1 cellular context compared by ENCODE assay signal in genomic region chr15:90859234-90860131, GRCh38.
TF ChIP-seq lines count a peak whose summit lies in the region.

No MANE protein-coding gene starts in this region.

TF ChIP-seq in HepG2, 621 proteins besides CTCF, POLR2A, EP300 and RAD21 (continued from another document and continues in another):
- TF ChIP-seq ZNF276 (CRISPR knock-in tag; IDR thresholded peaks at IDR 0.05; ENCODE audit: low read depth) (no peak), SNAPC4 (CRISPR knock-in tag; IDR thresholded peaks at IDR 0.05) (0 out of 2 replicates have a peak, but pooled peaks have one; percentile 52), SOX13 (IDR thresholded peaks at IDR 0.05) (no peak), SOX13 (CRISPR knock-in tag; conservative IDR thresholded peaks at IDR 0.05 in 1 of 2, IDR thresholded peaks at IDR 0.05 in 1 of 2) (peak in 1 of 2 experiments; percentile 37; a peak in 1 of 4 replicates), SALL1 (CRISPR knock-in tag; IDR thresholded peaks at IDR 0.05) (0 out of 2 replicates have a peak, but pooled peaks have one; percentile 14), ZNF788 (CRISPR knock-in tag; IDR thresholded peaks at IDR 0.05; ENCODE audit: borderline replicate concordance) (no peak), ARID5B (CRISPR knock-in tag; IDR thresholded peaks at IDR 0.05) (0 out of 2 replicates have a peak, but pooled peaks have one; percentile 19), KAT2B (IDR thresholded peaks at IDR 0.05; ENCODE audit: borderline replicate concordance, low read depth, low read length) (peak; percentile 91), POGK (CRISPR knock-in tag; conservative IDR thresholded peaks at IDR 0.05) (peak; percentile 18; the same call in 1 of the 2 replicates), CREB1 (IDR thresholded peaks at IDR 0.05) (no peak), CREB1 (CRISPR knock-in tag; IDR thresholded peaks at IDR 0.05) (no peak), FOXK2 (IDR thresholded peaks at IDR 0.05) (no peak), ZNF644 (CRISPR knock-in tag; IDR thresholded peaks at IDR 0.05; ENCODE audit: low read depth) (0 out of 2 replicates have a peak, but pooled peaks have one; percentile 12), NR1H2 (CRISPR knock-in tag; IDR thresholded peaks at IDR 0.05; ENCODE audit: borderline replicate concordance, low read depth) (no peak), FOXA3 (CRISPR knock-in tag; IDR thresholded peaks at IDR 0.05) (peak; percentile 39; the same call in 1 of the 2 replicates), SIX1 (CRISPR knock-in tag; IDR thresholded peaks at IDR 0.05; ENCODE audit: borderline replicate concordance) (peak; percentile 54; the same call in 1 of the 2 replicates), HOXA5 (CRISPR knock-in tag; IDR thresholded peaks at IDR 0.05) (0 out of 2 replicates have a peak, but pooled peaks have one; percentile 69), SNAPC2 (CRISPR knock-in tag; IDR thresholded peaks at IDR 0.05) (no peak), KLF11 (CRISPR knock-in tag; IDR thresholded peaks at IDR 0.05) (no peak), GATAD1 (CRISPR knock-in tag; IDR thresholded peaks at IDR 0.05) (no peak), STAG1 (CRISPR knock-in tag; IDR thresholded peaks at IDR 0.05) (peak; percentile 69), ZNF737 (CRISPR knock-in tag; IDR thresholded peaks at IDR 0.05; ENCODE audit: borderline replicate concordance) (peak; percentile 53; the same call in 1 of the 2 replicates), MED13 (CRISPR knock-in tag; IDR thresholded peaks at IDR 0.05) (no peak), MYNN (CRISPR knock-in tag; IDR thresholded peaks at IDR 0.05; ENCODE audit: low read depth) (no peak), ZBTB38 (CRISPR knock-in tag; IDR thresholded peaks at IDR 0.05) (no peak), ZNF616 (CRISPR knock-in tag; IDR thresholded peaks at IDR 0.05; ENCODE audit: low read depth) (no peak), GATAD2A (CRISPR knock-in tag; IDR thresholded peaks at IDR 0.05) (peak; percentile 86), MYPOP (CRISPR knock-in tag; IDR thresholded peaks at IDR 0.05) (peak; percentile 35; the same call in 1 of the 2 replicates), KLF6 (CRISPR knock-in tag; IDR thresholded peaks at IDR 0.05) (no peak), ZNF687 (CRISPR knock-in tag; IDR thresholded peaks at IDR 0.05) (0 out of 2 replicates have a peak, but pooled peaks have one; percentile 30), MIER3 (CRISPR knock-in tag; IDR thresholded peaks at IDR 0.05; ENCODE audit: borderline replicate concordance) (no peak)
- TF ChIP-seq, protein P1, sequence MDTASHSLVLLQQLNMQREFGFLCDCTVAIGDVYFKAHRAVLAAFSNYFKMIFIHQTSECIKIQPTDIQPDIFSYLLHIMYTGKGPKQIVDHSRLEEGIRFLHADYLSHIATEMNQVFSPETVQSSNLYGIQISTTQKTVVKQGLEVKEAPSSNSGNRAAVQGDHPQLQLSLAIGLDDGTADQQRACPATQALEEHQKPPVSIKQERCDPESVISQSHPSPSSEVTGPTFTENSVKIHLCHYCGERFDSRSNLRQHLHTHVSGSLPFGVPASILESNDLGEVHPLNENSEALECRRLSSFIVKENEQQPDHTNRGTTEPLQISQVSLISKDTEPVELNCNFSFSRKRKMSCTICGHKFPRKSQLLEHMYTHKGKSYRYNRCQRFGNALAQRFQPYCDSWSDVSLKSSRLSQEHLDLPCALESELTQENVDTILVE (CRISPR knock-in tag; IDR thresholded peaks at IDR 0.05), result peak; percentile 68; the same call in 1 of the 2 replicates
- TF ChIP-seq, protein P2, sequence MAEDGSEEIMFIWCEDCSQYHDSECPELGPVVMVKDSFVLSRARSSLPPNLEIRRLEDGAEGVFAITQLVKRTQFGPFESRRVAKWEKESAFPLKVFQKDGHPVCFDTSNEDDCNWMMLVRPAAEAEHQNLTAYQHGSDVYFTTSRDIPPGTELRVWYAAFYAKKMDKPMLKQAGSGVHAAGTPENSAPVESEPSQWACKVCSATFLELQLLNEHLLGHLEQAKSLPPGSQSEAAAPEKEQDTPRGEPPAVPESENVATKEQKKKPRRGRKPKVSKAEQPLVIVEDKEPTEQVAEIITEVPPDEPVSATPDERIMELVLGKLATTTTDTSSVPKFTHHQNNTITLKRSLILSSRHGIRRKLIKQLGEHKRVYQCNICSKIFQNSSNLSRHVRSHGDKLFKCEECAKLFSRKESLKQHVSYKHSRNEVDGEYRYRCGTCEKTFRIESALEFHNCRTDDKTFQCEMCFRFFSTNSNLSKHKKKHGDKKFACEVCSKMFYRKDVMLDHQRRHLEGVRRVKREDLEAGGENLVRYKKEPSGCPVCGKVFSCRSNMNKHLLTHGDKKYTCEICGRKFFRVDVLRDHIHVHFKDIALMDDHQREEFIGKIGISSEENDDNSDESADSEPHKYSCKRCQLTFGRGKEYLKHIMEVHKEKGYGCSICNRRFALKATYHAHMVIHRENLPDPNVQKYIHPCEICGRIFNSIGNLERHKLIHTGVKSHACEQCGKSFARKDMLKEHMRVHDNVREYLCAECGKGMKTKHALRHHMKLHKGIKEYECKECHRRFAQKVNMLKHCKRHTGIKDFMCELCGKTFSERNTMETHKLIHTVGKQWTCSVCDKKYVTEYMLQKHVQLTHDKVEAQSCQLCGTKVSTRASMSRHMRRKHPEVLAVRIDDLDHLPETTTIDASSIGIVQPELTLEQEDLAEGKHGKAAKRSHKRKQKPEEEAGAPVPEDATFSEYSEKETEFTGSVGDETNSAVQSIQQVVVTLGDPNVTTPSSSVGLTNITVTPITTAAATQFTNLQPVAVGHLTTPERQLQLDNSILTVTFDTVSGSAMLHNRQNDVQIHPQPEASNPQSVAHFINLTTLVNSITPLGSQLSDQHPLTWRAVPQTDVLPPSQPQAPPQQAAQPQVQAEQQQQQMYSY (CRISPR knock-in tag; IDR thresholded peaks at IDR 0.05), result peak; percentile 67; the same call in 1 of the 2 replicates
